ENCODE assay signal across 8 cellular contexts in the genomic region with DNA sequence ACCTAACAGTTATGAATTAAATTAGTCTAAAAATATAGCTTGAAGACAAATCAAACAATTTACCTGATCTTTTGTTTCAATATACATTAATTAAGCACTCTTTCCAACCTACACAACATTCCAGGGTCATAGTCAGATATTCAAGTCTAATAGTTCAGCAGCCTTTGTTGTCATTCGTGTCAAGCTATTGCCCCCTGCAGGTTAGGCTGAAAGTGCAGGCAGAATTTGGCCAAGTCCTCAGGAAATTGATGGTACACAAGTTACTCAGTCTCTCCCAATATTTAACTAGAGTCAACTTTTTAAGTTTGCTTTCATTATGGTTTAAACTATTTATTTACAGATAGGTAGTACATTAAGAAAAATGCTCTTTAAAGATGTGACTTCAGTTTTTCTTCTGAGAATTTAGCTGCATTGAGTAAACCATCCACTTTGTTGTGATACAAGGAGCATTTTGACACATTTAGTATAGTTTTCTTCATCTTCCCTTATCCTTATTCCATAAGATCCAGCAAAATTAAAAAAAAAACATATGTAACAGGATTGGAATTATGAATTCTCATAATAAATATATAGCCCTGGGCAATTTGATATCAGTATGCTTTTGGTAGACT.
A peak's percentile ranks its signal among the peaks of the same experiment; 100 is the strongest.
DNase-seq lines count a peak whose midpoint lies in the region; ATAC-seq and TF ChIP-seq lines count a peak whose summit lies in the region.

No MANE protein-coding gene starts in this region.

- DNase-seq in COR-L47 (lab: John Stamatoyannopoulos, UW) = peak; percentile 74
- DNase-seq in KBM-7 = peak; percentile 62
- peak; percentile 43 to 44 for DNase-seq in activated T-helper 1 cell treated with anti-CD3 and anti-CD28 coated beads, Interleukin-2, amount 50 U/mL, for 16 hours (ENCODE audit: low read depth in 1 of 2, low spot score in 1 of 2)
- peak; percentile 68 to 88 for DNase-seq in foreskin fibroblast
- DNase-seq in ovary = peak in 4 of 5 donors; percentile 34 to 58 (median 46)
- no peak for DNase-seq in mesenteric fat pad (ENCODE audit: low spot score)

- TF ChIP-seq EP300 in ovary (IDR thresholded peaks at IDR 0.05) = no peak

- in situ Hi-C loops in KBM-7 (cut with MboI; ENCODE audit: low pct_unique_long_range_greater_than_20kb, low sequenced_read_pairs) = no loop called here

- peak; percentile 93 for TF ChIP-seq CTCF in foreskin fibroblast (IDR thresholded peaks at IDR 0.05; ENCODE audit: low read depth, low read length)
- peak in 2 of 3 donors; percentile 19 to 38 for TF ChIP-seq CTCF in ovary (IDR thresholded peaks at IDR 0.05)

- peaks cover 3% of the 10 kb centered on the region for H3K4me1 ChIP-seq in ovary (ENCODE audit: insufficient read depth)

- H3K4me3 ChIP-seq in foreskin fibroblast (ENCODE audit: low read depth in 1 of 2, low read length in 2 of 2) = no peak overlapping the region
- no peak overlapping the region for H3K4me3 ChIP-seq in ovary

- WGBS in ovary, 3 donors = 0 to 2% (median 0%) methylated on average over 1 of the region's 1 CpG

- H3K27me3 ChIP-seq in ovary = no peaks in the 10 kb centered on the region

- H3K27ac ChIP-seq in ovary = no peak overlapping the region

- peak; percentile 46 for ATAC-seq in GM19455 (IDR thresholded peaks at IDR 0.05; ENCODE audit: unreplicated experiment)

- H3K9me3 ChIP-seq in ovary = no peaks in the 10 kb centered on the region

- no peak for TF ChIP-seq POLR2A in ovary (IDR thresholded peaks at IDR 0.05)

- no peaks in the 10 kb centered on the region for H3K36me3 ChIP-seq in ovary

- intact Hi-C loops in ovary (cut with DNase I) = loop anchor here in 1 of 4 donors (5.0 kb wide), 1 partner anchor 1079 kb away; no protein-coding TSS in a partner anchor

TF ChIP-seq in PFSK-1, 5 proteins besides CTCF, POLR2A, EP300 and RAD21:
- no peak for TF ChIP-seq TAF1 (IDR thresholded peaks at IDR 0.05; ENCODE audit: borderline replicate concordance, insufficient read depth, low read length)
- no peak for TF ChIP-seq FOXP2 (optimal IDR thresholded peaks at IDR 0.05; ENCODE audit: borderline replicate concordance, extremely low read depth, extremely low read length, insufficient read depth)
- TF ChIP-seq POLR2AphosphoS5 (IDR thresholded peaks at IDR 0.05; ENCODE audit: low read depth, low read length) = no peak
- TF ChIP-seq REST (IDR thresholded peaks at IDR 0.05; ENCODE audit: insufficient read depth in 1 of 2, low read depth in 2 of 2, low read length in 2 of 2) = peak; percentile 38 to 47; a peak in 1 of 4 replicates
